In the genomic region with DNA sequence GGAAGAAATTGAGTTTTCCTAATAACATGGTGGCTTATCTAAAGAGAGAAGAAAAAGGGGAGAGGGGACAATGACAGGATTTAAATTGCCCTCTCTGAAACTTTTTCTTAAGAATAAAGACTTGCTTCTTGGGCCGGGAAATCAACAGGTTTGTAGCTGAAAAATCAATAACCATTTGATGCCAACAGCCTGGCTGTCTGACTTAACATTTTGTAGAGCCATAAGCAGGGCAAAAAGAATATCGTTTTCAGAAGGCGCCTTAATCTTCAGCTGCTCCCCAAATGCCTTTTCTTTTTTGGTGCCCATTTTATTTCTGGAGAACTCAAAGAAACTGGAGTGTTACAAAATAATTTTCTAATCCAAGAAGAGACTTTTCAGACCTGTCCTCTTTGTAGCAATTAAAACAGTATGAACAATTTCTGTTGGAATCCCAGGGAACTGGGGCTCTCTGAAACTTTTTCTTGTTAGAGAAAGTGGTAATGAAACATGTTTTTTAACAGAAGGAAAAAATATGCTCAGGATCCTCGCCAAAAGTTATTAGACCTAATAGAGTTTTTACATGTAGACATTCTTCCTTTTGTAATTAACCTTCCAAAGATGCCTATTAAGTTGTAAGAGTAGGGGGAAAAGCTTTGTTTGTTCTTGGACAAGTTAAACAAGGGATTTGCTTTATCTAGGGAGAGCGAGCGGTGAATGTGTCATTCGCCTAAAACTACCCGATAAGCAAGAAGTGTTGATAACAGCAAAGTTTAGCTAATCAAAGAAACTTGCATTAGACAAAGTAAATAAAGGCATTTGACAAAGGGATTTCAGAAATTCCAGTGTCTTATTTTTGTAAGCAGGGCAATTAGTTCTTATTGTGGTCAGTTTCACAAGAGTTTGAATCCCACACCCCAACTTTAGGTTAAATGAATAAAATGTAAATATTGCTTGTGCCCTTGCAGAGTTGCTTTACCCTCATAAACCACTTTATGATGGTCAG, we compare ENCODE assay signal across 12 cellular contexts. TPM values are rescaled to one million over a fixed set of nuclear protein-coding genes. Genes with fewer than 3 reads are reported as not detected.
DNase-seq lines count a peak whose midpoint lies in the region; ATAC-seq, FAIRE-seq and TF ChIP-seq lines count a peak whose summit lies in the region.
"Had no signal": no experiment of that assay in that cellular context is flagged by ENCODE, and none has a peak within 500 bp of the region (broad histone marks: within the 10 kb centered on the region; RNA-seq: fewer than 3 reads in every experiment).

No MANE protein-coding gene starts in this region.

- peak overlapping the region; percentile 93 for H3K9ac ChIP-seq in astrocyte (ENCODE audit: low read length)
- H3K9ac ChIP-seq in iPS-15b (ENCODE audit: low read depth, low read length) = no peak overlapping the region

- peak overlapping the region; percentile 88 for H3K4me2 ChIP-seq in astrocyte (ENCODE audit: low read length)

- H3K27me3 ChIP-seq in astrocyte (ENCODE audit: insufficient read depth, low read length) (no peaks in the 10 kb centered on the region), iPS-15b (ENCODE audit: control insufficient read depth, insufficient read depth, low read length) (peaks cover 3% of the 10 kb centered on the region), psoas muscle (ENCODE audit: insufficient read depth in 3 of 3, low read length in 2 of 3) (no peaks in the 10 kb centered on the region)
- H3K27me3 ChIP-seq in CD4-positive, alpha-beta T cell (ENCODE audit: control insufficient read depth, insufficient read depth, low read length) = peaks cover 49% of the 10 kb centered on the region

- H3K36me3 ChIP-seq in astrocyte (ENCODE audit: insufficient read depth, low read length) (no peaks in the 10 kb centered on the region), iPS-15b (ENCODE audit: control insufficient read depth, insufficient read depth, low read length) (no peaks in the 10 kb centered on the region), psoas muscle (ENCODE audit: insufficient read depth in 1 of 2, low read depth in 1 of 2) (no peaks in the 10 kb centered on the region)

- POLR2A ChIA-PET in CD4-positive, alpha-beta T cell (lab: Charles Lee) = no interaction called here

- no peaks in the 10 kb centered on the region for H3K36me3 Mint-ChIP-seq in astrocyte (ENCODE audit: low read depth, unreplicated experiment)
- H3K36me3 Mint-ChIP-seq in CD4-positive, alpha-beta T cell (ENCODE audit: low read depth) = no peaks in the 10 kb centered on the region
- H3K36me3 Mint-ChIP-seq: CD8-positive, alpha-beta T cell had no signal

- H3K4me3 ChIP-seq in astrocyte (ENCODE audit: insufficient read depth, low read depth, low read length) = peak overlapping the region; percentile 94
- peak overlapping the region; percentile 5 for H3K4me3 ChIP-seq in iPS-15b (ENCODE audit: low read depth, low read length)
- peak overlapping the region; percentile 73 for H3K4me3 ChIP-seq in psoas muscle

- H3K27ac ChIP-seq in astrocyte (ENCODE audit: low read depth, low read length) (peak overlapping the region; percentile 97), psoas muscle (peak overlapping the region; percentile 86)
- no peak overlapping the region for H3K27ac ChIP-seq in CD4-positive, alpha-beta T cell (ENCODE audit: low read depth, low read length)

- H3K27ac Mint-ChIP-seq in astrocyte (ENCODE audit: unreplicated experiment) = no peak overlapping the region
- H3K27ac Mint-ChIP-seq in CD4-positive, alpha-beta T cell = no peak overlapping the region
- H3K27ac Mint-ChIP-seq: CD8-positive, alpha-beta T cell had no signal

- ATAC-seq in psoas muscle (no peak), HG02884 (IDR thresholded peaks at IDR 0.05; ENCODE audit: unreplicated experiment) (no peak)
- ATAC-seq in CD4-positive, alpha-beta T cell (ENCODE audit: poor library complexity) = no peak
- ATAC-seq: CD8-positive, alpha-beta T cell had no signal

- DNase-seq in DMS114 treated with DMSO at 0.1 percent for 48 hours (lab: John Stamatoyannopoulos, UW; ENCODE audit: unreplicated experiment) (peak; percentile 31), astrocyte (ENCODE audit: low read depth) (peak; percentile 64), psoas muscle (no peak)
- no peak for DNase-seq in CD4-positive, alpha-beta T cell
- DNase-seq in stimulated activated CD4-positive, alpha-beta T cell treated with anti-CD3 and anti-CD28 coated beads, Interleukin-4, amount 100 ng/mL, for 4 hours = no peak
- no peak for DNase-seq in effector CD8-positive, alpha-beta T cell (lab: John Stamatoyannopoulos, UW)
- DNase-seq: CD8-positive, alpha-beta T cell; central memory CD4-positive, alpha-beta T cell; nucleus accumbens; T-helper 1 cell had no signal

- TF ChIP-seq CTCF in astrocyte (IDR thresholded peaks at IDR 0.05; ENCODE audit: insufficient read depth, low read depth, low read length) (no peak), psoas muscle (IDR thresholded peaks at IDR 0.05) (no peak)
- no peak for TF ChIP-seq CTCF in CD4-positive, alpha-beta T cell (IDR thresholded peaks at IDR 0.05)

- no peak overlapping the region for H3K4me3 Mint-ChIP-seq in astrocyte (ENCODE audit: unreplicated experiment)
- no peak overlapping the region for H3K4me3 Mint-ChIP-seq in CD4-positive, alpha-beta T cell
- H3K4me3 Mint-ChIP-seq: CD8-positive, alpha-beta T cell had no signal

- 35 to 49% (median 41%) methylated on average over 8 of the region's 8 CpGs for WGBS in psoas muscle, 3 donors

- no peak overlapping the region for H2AFZ ChIP-seq in astrocyte (ENCODE audit: low read depth, low read length)

- CTCF ChIA-PET in CD4-positive, alpha-beta T cell (lab: Charles Lee) = no interaction called here

- intact Hi-C loops in psoas muscle (cut with DNase I) = loop anchor here (5.0 to 10.0 kb wide), 4 partner anchors 145 to 465 kb away; partner anchors contain the start of gene NGLY1 (in 1 of the 2)
- intact Hi-C loops in CD4-positive, alpha-beta T cell (cut with DNase I, micrococcal nuclease) = no loop called here

- H3K9me3 ChIP-seq in astrocyte (ENCODE audit: insufficient read depth, low read depth, low read length) = no peaks in the 10 kb centered on the region
- no peaks in the 10 kb centered on the region for H3K9me3 ChIP-seq in iPS-15b (ENCODE audit: control insufficient read depth, insufficient read depth, low read length)
- H3K9me3 ChIP-seq in psoas muscle = no peaks in the 10 kb centered on the region
- no peaks in the 10 kb centered on the region for H3K9me3 ChIP-seq in CD4-positive, alpha-beta T cell (ENCODE audit: control insufficient read depth, low read length)

- H3K4me1 ChIP-seq in astrocyte (ENCODE audit: insufficient read depth, low read length) (peaks cover 25% of the 10 kb centered on the region), iPS-15b (ENCODE audit: control insufficient read depth, insufficient read depth, low read length) (peaks cover 12% of the 10 kb centered on the region), psoas muscle (peaks cover 20% of the 10 kb centered on the region)

- no peaks in the 10 kb centered on the region for H3K9me3 Mint-ChIP-seq in astrocyte (ENCODE audit: unreplicated experiment)
- no peaks in the 10 kb centered on the region for H3K9me3 Mint-ChIP-seq in CD4-positive, alpha-beta T cell
- H3K9me3 Mint-ChIP-seq: CD8-positive, alpha-beta T cell had no signal

- H3K27me3 Mint-ChIP-seq in astrocyte (ENCODE audit: low read depth, unreplicated experiment) = no peaks in the 10 kb centered on the region
- H3K27me3 Mint-ChIP-seq in CD4-positive, alpha-beta T cell = peaks cover 62% of the 10 kb centered on the region

- H3K4me1 Mint-ChIP-seq in astrocyte (ENCODE audit: low read depth, unreplicated experiment) = peaks cover 45% of the 10 kb centered on the region
- no peaks in the 10 kb centered on the region for H3K4me1 Mint-ChIP-seq in CD4-positive, alpha-beta T cell (ENCODE audit: low read depth)

- H4K20me1 ChIP-seq in astrocyte (ENCODE audit: insufficient read depth, low read length) = no peaks in the 10 kb centered on the region

- FAIRE-seq in astrocyte (lab: Jason Lieb, UNC) = no peak

- H3K79me2 ChIP-seq in astrocyte (ENCODE audit: insufficient read depth, low read length) = peaks cover 69% of the 10 kb centered on the region

RNA-seq across cellular contexts. Expression of gene RARB, which starts 2.2 kb away (rescaled TPM):
- total RNA-seq in astrocyte = 0.27 and 0.29 TPM in 2 replicates
- 1 to 10 TPM; 1.3 to 5.4 (median 1.9) TPM for total RNA-seq in psoas muscle
- polyA plus RNA-seq in psoas muscle = 1 to 10 TPM; 1.1 to 2.0 (median 1.9) TPM
- not detected for total RNA-seq in CD4-positive, alpha-beta T cell
- total RNA-seq: CD8-positive, alpha-beta T cell had no signal

Comparison
In these comparisons a context has a peak if more than half of its experiments do, and no peak if none do; other contexts are left out.
1. DNase-seq: peak in DMS114 treated with DMSO at 0.1 percent for 48 hours (single experiment) and astrocyte (single experiment); none in psoas muscle (0 of 2), CD4-positive, alpha-beta T cell (0 of 10), stimulated activated CD4-positive, alpha-beta T cell treated with anti-CD3 and anti-CD28 coated beads, Interleukin-4, amount 100 ng/mL, for 4 hours (0 of 2) and effector CD8-positive, alpha-beta T cell (single experiment).
2. H3K4me3 ChIP-seq: peak in every context shown above with its lines; median percentile 94 in astrocyte; 73 in psoas muscle; 5 in iPS-15b.
3. intact Hi-C loops: an anchor here in psoas muscle (5.0 to 10.0 kb wide); none called in CD4-positive, alpha-beta T cell.